Comparison of ENCODE assay signal across 38 cellular contexts in genomic region chr4:154579927-154580326, GRCh38. TPM values are rescaled to one million over a fixed set of nuclear protein-coding genes. Genes with fewer than 3 reads are reported as not detected.
"Had no signal": no experiment of that assay in that cellular context is flagged by ENCODE, and none has a peak within 500 bp of the region (broad histone marks: within the 10 kb centered on the region; RNA-seq: fewer than 3 reads in every experiment).

No MANE protein-coding gene starts in this region.

- H3K4me3 ChIP-seq: MG63 had no signal

- DNase-seq: Karpas-422, Kasumi-1, MG63, MM.1S, MV-4-11, NCI-H1048, NCI-H1092, NCI-H1092 treated with DMSO at 0.1 percent for 48 hours, NCI-H1105, NCI-H1105 treated with DMSO at 0.1 percent for 48 hours, NCI-H1417, NCI-H1417 treated with DMSO at 0.1 percent for 48 hours, NCI-H1436, NCI-H1436 treated with DMSO at 0.1 percent for 48 hours, NCI-H146, NCI-H1694, NCI-H1694 treated with DMSO at 0.1 percent for 48 hours, NCI-H187, NCI-H187 treated with DMSO at 0.1 percent for 48 hours, NCI-H1930, NCI-H2029, NCI-H2029 treated with DMSO at 0.1 percent for 48 hours, NCI-H2081, NCI-H2081 treated with DMSO at 0.1 percent for 48 hours, NCI-H2107, NCI-H2171, NCI-H2171 treated with DMSO at 0.1 percent for 48 hours, NCI-H2227 treated with DMSO at 0.1 percent for 48 hours, NCI-H226, NCI-H345, NCI-H446, NCI-H446 treated with DMSO at 0.1 percent for 48 hours, NCI-H510A, NCI-H510A treated with DMSO at 0.1 percent for 48 hours had no signal

- H3K9me3 ChIP-seq: MG63 had no signal

- H3K27me3 ChIP-seq: MG63 had no signal

- H3K36me3 ChIP-seq: MG63 had no signal

RNA-seq across cellular contexts. Expression of gene FGA, which starts 10.6 kb away (rescaled TPM):
- total RNA-seq: LHCN-M2, M059J, MCF 10A, NCI-H460 had no signal

RNA-seq across cellular contexts. Expression of gene FGB, which starts 17.1 kb away (rescaled TPM):
- total RNA-seq: LHCN-M2, M059J, MCF 10A had no signal

RNA-seq across cellular contexts. Expression of gene FGG, which starts 32.5 kb away (rescaled TPM):
- total RNA-seq: LHCN-M2, M059J had no signal
